ENCODE assay signal across 1 cellular context in genomic region chr6:146887447-146888077, GRCh38.
A peak's percentile ranks its signal among the peaks of the same experiment; 100 is the strongest.
TF ChIP-seq lines count a peak whose summit lies in the region.

No MANE protein-coding gene starts in this region.

TF ChIP-seq in K562, 482 proteins besides CTCF, POLR2A, EP300 and RAD21 (continued from another document and continues in another):
- TF ChIP-seq ZNF449 (CRISPR knock-in tag; IDR thresholded peaks at IDR 0.05) (peak; percentile 100), MYC (IDR thresholded peaks at IDR 0.05; ENCODE audit: low read depth, low read length) (no peak), MYC (CRISPR knock-in tag; IDR thresholded peaks at IDR 0.05; ENCODE audit: borderline replicate concordance, low read depth) (peak; percentile 100), NR4A1 (CRISPR knock-in tag; IDR thresholded peaks at IDR 0.05) (peak; percentile 100), NR4A1 (tag; IDR thresholded peaks at IDR 0.05) (peak; percentile 100), NFIC (IDR thresholded peaks at IDR 0.05) (no peak), TRIM28 (IDR thresholded peaks at IDR 0.05) (no peak), ZBTB43 (CRISPR knock-in tag; IDR thresholded peaks at IDR 0.05) (no peak), THRA (IDR thresholded peaks at IDR 0.05) (no peak), SRSF1 (IDR thresholded peaks at IDR 0.05; ENCODE audit: low read depth, low read length) (no peak), TARDBP (IDR thresholded peaks at IDR 0.05) (no peak), TCF15 (CRISPR knock-in tag; IDR thresholded peaks at IDR 0.05) (peak; percentile 100), ZNF639 (CRISPR knock-in tag; conservative IDR thresholded peaks at IDR 0.05 in 1 of 2, IDR thresholded peaks at IDR 0.05 in 1 of 2) (peak in 1 of 2 experiments; percentile 100; a peak in 2 of 4 replicates), ZBTB8A (IDR thresholded peaks at IDR 0.05; ENCODE audit: partially characterized antibody) (no peak), FOXK2 (conservative IDR thresholded peaks at IDR 0.05 in 1 of 2, IDR thresholded peaks at IDR 0.05 in 1 of 2; ENCODE audit: low read depth in 2 of 2) (no peak), ZNF277 (CRISPR knock-in tag; IDR thresholded peaks at IDR 0.05; ENCODE audit: borderline replicate concordance) (no peak), SRF (CRISPR knock-in tag; IDR thresholded peaks at IDR 0.05) (peak in 1 of 2 experiments; percentile 9; a peak in 1 of 4 replicates), ZNF12 (CRISPR knock-in tag; IDR thresholded peaks at IDR 0.05) (no peak), IFI16 (CRISPR knock-in tag; IDR thresholded peaks at IDR 0.05) (peak; percentile 99), NFIX (CRISPR knock-in tag; IDR thresholded peaks at IDR 0.05; ENCODE audit: low read depth) (peak; percentile 96), MCM7 (IDR thresholded peaks at IDR 0.05) (no peak), SREBF1 (IDR thresholded peaks at IDR 0.05; ENCODE audit: borderline replicate concordance, low read depth, low read length) (no peak), CHCHD3 (CRISPR knock-in tag; IDR thresholded peaks at IDR 0.05) (peak; percentile 92), CREB1 (IDR thresholded peaks at IDR 0.05) (no peak; the same call in 1 of the 2 replicates), CREB1 (CRISPR knock-in tag; IDR thresholded peaks at IDR 0.05) (no peak; the same call in 1 of the 2 replicates), CHD2 (IDR thresholded peaks at IDR 0.05; ENCODE audit: low read depth, low read length) (no peak), ZBTB5 (IDR thresholded peaks at IDR 0.05) (no peak), ZNF134 (CRISPR knock-in tag; conservative IDR thresholded peaks at IDR 0.05) (peak; percentile 97), HNRNPLL (IDR thresholded peaks at IDR 0.05; ENCODE audit: low read depth, low read length, poor library complexity, severe bottlenecking) (no peak), MEIS2 (IDR thresholded peaks at IDR 0.05; ENCODE audit: partially characterized antibody) (no peak), ZNF584 (CRISPR knock-in tag; IDR thresholded peaks at IDR 0.05; ENCODE audit: low read depth) (peak; percentile 100), NR0B1 (IDR thresholded peaks at IDR 0.05; ENCODE audit: partially characterized antibody) (no peak), PTRF (tag; IDR thresholded peaks at IDR 0.05) (peak; percentile 100), RFX5 (IDR thresholded peaks at IDR 0.05; ENCODE audit: low read depth, low read length) (no peak), ARNT (IDR thresholded peaks at IDR 0.05) (no peak; a peak in 1 of 4 replicates), SETDB1 (IDR thresholded peaks at IDR 0.05; ENCODE audit: low read length) (no peak), RUNX1 (IDR thresholded peaks at IDR 0.05; ENCODE audit: low read depth) (no peak), DPF2 (IDR thresholded peaks at IDR 0.05) (peak; percentile 52; the same call in 1 of the 2 replicates), MBD2 (IDR thresholded peaks at IDR 0.05; ENCODE audit: borderline replicate concordance, low read depth) (0 out of 2 replicates have a peak, but pooled peaks have one; percentile 3), NUFIP1 (IDR thresholded peaks at IDR 0.05; ENCODE audit: partially characterized antibody) (peak; percentile 99), ZNF324 (CRISPR knock-in tag; IDR thresholded peaks at IDR 0.05) (peak; percentile 98), POLR3G (IDR thresholded peaks at IDR 0.05; ENCODE audit: extremely low read depth, insufficient read length, insufficient replicate concordance) (no peak), SUPT5H (IDR thresholded peaks at IDR 0.05) (no peak), HDAC2 (IDR thresholded peaks at IDR 0.05) (peak; percentile 59; the same call in 1 of the 2 replicates), IRF1 (CRISPR knock-in tag; IDR thresholded peaks at IDR 0.05; ENCODE audit: borderline replicate concordance) (no peak), ZNF184 (CRISPR knock-in tag; IDR thresholded peaks at IDR 0.05) (no peak), PYGO2 (tag; IDR thresholded peaks at IDR 0.05) (peak; percentile 100), ZFP30 (CRISPR knock-in tag; IDR thresholded peaks at IDR 0.05; ENCODE audit: borderline replicate concordance) (peak; percentile 95), FOXM1 (IDR thresholded peaks at IDR 0.05; ENCODE audit: low read depth) (no peak), FOXM1 (CRISPR knock-in tag; IDR thresholded peaks at IDR 0.05; ENCODE audit: low read depth) (no peak), KLF1 (tag; IDR thresholded peaks at IDR 0.05) (peak; percentile 98), TGIF2 (CRISPR knock-in tag; IDR thresholded peaks at IDR 0.05) (no peak), TEAD1 (CRISPR knock-in tag; IDR thresholded peaks at IDR 0.05) (peak in 1 of 2 experiments; percentile 100; a peak in 2 of 4 replicates), HIVEP1 (CRISPR knock-in tag; IDR thresholded peaks at IDR 0.05) (peak; percentile 100), NFATC3 (IDR thresholded peaks at IDR 0.05) (no peak), ZNF436 (CRISPR knock-in tag; IDR thresholded peaks at IDR 0.05) (peak; percentile 83), ARID2 (IDR thresholded peaks at IDR 0.05) (no peak), NR2C1 (IDR thresholded peaks at IDR 0.05) (peak; percentile 67; the same call in 1 of the 2 replicates), NR2C1 (tag; IDR thresholded peaks at IDR 0.05) (peak; percentile 98), E2F8 (IDR thresholded peaks at IDR 0.05; ENCODE audit: low read depth, partially characterized antibody) (no peak), ZNF408 (CRISPR knock-in tag; IDR thresholded peaks at IDR 0.05; ENCODE audit: low read depth) (peak; percentile 91), ZNF23 (CRISPR knock-in tag; IDR thresholded peaks at IDR 0.05) (peak; percentile 99), GTF2B (IDR thresholded peaks at IDR 0.05; ENCODE audit: extremely low read depth, insufficient read length) (no peak), SRSF7 (optimal IDR thresholded peaks at IDR 0.05; ENCODE audit: low read depth, low read length) (no peak), SP1 (CRISPR knock-in tag; IDR thresholded peaks at IDR 0.05) (0 out of 2 replicates have a peak, but pooled peaks have one; percentile 52), ATF7 (IDR thresholded peaks at IDR 0.05) (no peak; the same call in none of the 2 replicates)
